12 cellular contexts compared by ENCODE assay signal in the genomic region with DNA sequence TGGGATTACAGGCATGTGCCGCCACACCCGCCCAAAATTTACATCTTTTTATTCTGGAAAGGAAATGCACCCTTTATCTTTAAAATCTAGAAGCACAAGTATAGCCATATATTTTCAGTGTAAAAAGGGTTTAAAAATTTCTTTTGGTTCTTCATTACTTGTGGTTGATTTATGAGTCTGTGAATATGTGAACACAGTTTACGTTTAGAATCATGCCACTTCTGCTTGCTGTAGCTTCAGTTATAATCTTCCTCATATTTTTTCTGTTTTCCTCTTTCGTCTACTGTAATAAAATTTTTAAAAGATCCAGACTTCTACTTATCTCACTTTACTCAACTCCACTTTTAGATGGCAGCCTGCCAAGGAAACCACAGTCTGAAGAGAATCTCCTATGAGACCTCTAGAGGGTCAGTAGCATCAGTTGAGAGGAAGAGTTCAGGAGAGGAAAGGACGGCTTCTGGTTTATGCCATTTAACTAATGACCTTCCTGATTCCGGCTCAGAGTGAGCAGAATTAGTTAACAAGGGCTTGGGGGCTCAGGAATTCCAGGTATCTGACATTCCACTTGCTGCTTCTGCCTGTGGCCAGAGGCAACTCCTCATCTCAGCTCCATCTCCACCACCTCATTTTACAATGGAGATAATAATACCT. TPM values are rescaled to one million over a fixed set of nuclear protein-coding genes. Genes with fewer than 3 reads are reported as not detected.
DNase-seq lines count a peak whose midpoint lies in the region; ATAC-seq and TF ChIP-seq lines count a peak whose summit lies in the region.
"Had no signal": no experiment of that assay in that cellular context is flagged by ENCODE, and none has a peak within 500 bp of the region (broad histone marks: within the 10 kb centered on the region; RNA-seq: fewer than 3 reads in every experiment).

No MANE protein-coding gene starts in this region.

- H3K27ac ChIP-seq in left ventricle myocardium inferior (replicated peaks) (no peak overlapping the region), testis (no peak overlapping the region)
- H3K27ac ChIP-seq: ascending aorta had no signal

- H3K9me3 ChIP-seq in left ventricle myocardium inferior (replicated peaks) = no peaks in the 10 kb centered on the region
- no peaks in the 10 kb centered on the region for H3K9me3 ChIP-seq in NT2/D1 (ENCODE audit: insufficient read depth, low read length)
- H3K9me3 ChIP-seq in testis = no peaks in the 10 kb centered on the region
- H3K9me3 ChIP-seq: ascending aorta had no signal

- H3K27me3 ChIP-seq in left ventricle myocardium inferior (ENCODE audit: low read depth) = no peaks in the 10 kb centered on the region
- H3K27me3 ChIP-seq in NT2/D1 (ENCODE audit: insufficient read depth, insufficient read length) = no peaks in the 10 kb centered on the region
- no peaks in the 10 kb centered on the region for H3K27me3 ChIP-seq in testis
- H3K27me3 ChIP-seq: ascending aorta had no signal

- no peak for DNase-seq in Right ventricle myocardium inferior (ENCODE audit: missing footprints)
- DNase-seq in left ventricle myocardium inferior = no peak
- peak; percentile 88 for DNase-seq in NT2/D1 (ENCODE audit: low read depth, low spot score)
- DNase-seq in epithelial cell of proximal tubule (ENCODE audit: low read depth) = no peak
- DNase-seq in testis = peak; percentile 18
- DNase-seq in COLO668 (lab: John Stamatoyannopoulos, UW; ENCODE audit: unreplicated experiment) = no peak
- DNase-seq in NCI-H187 treated with DMSO at 0.1 percent for 48 hours (lab: John Stamatoyannopoulos, UW) = no peak
- DNase-seq in hippocampal formation (lab: John Stamatoyannopoulos, UW) = no peak
- DNase-seq: activated CD8-positive, alpha-beta T cell treated with anti-CD3 and anti-CD28 coated beads, Interleukin-2, amount 10 ng/mL, durations not matched to agents 7 days and 5 days; SIG-M5; stimulated activated CD4-positive, alpha-beta T cell treated with anti-CD3 and anti-CD28 coated beads, Interleukin-15, amount 100 ng/mL, for 24 hours had no signal

- peak; percentile 38 for ATAC-seq in Right ventricle myocardium inferior
- ATAC-seq: activated CD8-positive, alpha-beta T cell treated with anti-CD3 and anti-CD28 coated beads, Interleukin-2, amount 10 ng/mL, durations not matched to agents 7 days and 5 days had no signal

- no peak for TF ChIP-seq POLR2A in testis (IDR thresholded peaks at IDR 0.05)

- no peaks in the 10 kb centered on the region for H3K36me3 ChIP-seq in left ventricle myocardium inferior
- H3K36me3 ChIP-seq in NT2/D1 (ENCODE audit: insufficient read depth, insufficient read length, low read length) = no peaks in the 10 kb centered on the region
- H3K36me3 ChIP-seq in testis (ENCODE audit: low read depth, missing control alignments) = no peaks in the 10 kb centered on the region
- H3K36me3 ChIP-seq: ascending aorta had no signal

- 68 to 73% methylated on average over 6 of the region's 6 CpGs for WGBS in testis, 2 donors

- no peak for TF ChIP-seq CTCF in left ventricle myocardium inferior (IDR thresholded peaks at IDR 0.05; ENCODE audit: borderline replicate concordance)
- no peak for TF ChIP-seq CTCF in epithelial cell of proximal tubule (conservative IDR thresholded peaks at IDR 0.05; ENCODE audit: low read depth, low read length)
- TF ChIP-seq CTCF in testis (IDR thresholded peaks at IDR 0.05) = no peak

- intact Hi-C loops in Right ventricle myocardium inferior (cut with DNase I) (no loop called here), left ventricle myocardium inferior (cut with micrococcal nuclease) (no loop called here), testis (cut with DNase I; ENCODE audit: low total_unique reads) (no loop called here)

- no peak overlapping the region for H3K9ac ChIP-seq in NT2/D1 (ENCODE audit: insufficient read length, low read depth)

- H3K4me1 ChIP-seq in left ventricle myocardium inferior = peaks cover 10% of the 10 kb centered on the region
- peaks cover 7% of the 10 kb centered on the region for H3K4me1 ChIP-seq in NT2/D1 (ENCODE audit: insufficient read depth, insufficient read length)
- H3K4me1 ChIP-seq in testis = no peaks in the 10 kb centered on the region
- H3K4me1 ChIP-seq: ascending aorta had no signal

- H3K4me3 ChIP-seq in left ventricle myocardium inferior = no peak overlapping the region
- no peak overlapping the region for H3K4me3 ChIP-seq in NT2/D1 (ENCODE audit: insufficient read length, low read depth)
- peak overlapping the region; percentile 31 for H3K4me3 ChIP-seq in epithelial cell of proximal tubule (ENCODE audit: low read depth, low read length)
- H3K4me3 ChIP-seq in testis = no peak overlapping the region
- H3K4me3 ChIP-seq: ascending aorta had no signal

RNA-seq across cellular contexts. Expression of gene CREB5, which starts 21.4 kb away (rescaled TPM):
- total RNA-seq in Right ventricle myocardium inferior (4.8 TPM), left ventricle myocardium inferior (9.8 TPM), epithelial cell of proximal tubule (16.1 and 25.7 TPM in 2 replicates), testis (1 to 10 TPM; 2.0 to 2.9 TPM)
- 2.9 TPM for polyA plus RNA-seq in testis (ENCODE audit: insufficient read depth, low read depth, low replicate concordance)
- total RNA-seq: activated CD8-positive, alpha-beta T cell treated with anti-CD3 and anti-CD28 coated beads, Interleukin-2, amount 10 ng/mL, durations not matched to agents 7 days and 5 days had no signal

Comparison
In these comparisons a context has a peak if more than half of its experiments do, and no peak if none do; other contexts are left out.
1. DNase-seq: peak in NT2/D1 (single experiment) and testis (single experiment); none in Right ventricle myocardium inferior (single experiment), left ventricle myocardium inferior (single experiment), epithelial cell of proximal tubule (single experiment), COLO668 (single experiment), NCI-H187 treated with DMSO at 0.1 percent for 48 hours (single experiment) and hippocampal formation (0 of 2).